In genomic region chr11:94544582-94544831, GRCh38 we compare ENCODE assay signal across 9 cellular contexts. TPM values are rescaled to one million over a fixed set of nuclear protein-coding genes. Genes with fewer than 3 reads are reported as not detected.
DNase-seq lines count a peak whose midpoint lies in the region; ATAC-seq and TF ChIP-seq lines count a peak whose summit lies in the region.
"Had no signal": no experiment of that assay in that cellular context is flagged by ENCODE, and none has a peak within 500 bp of the region (broad histone marks: within the 10 kb centered on the region; RNA-seq: fewer than 3 reads in every experiment).

No MANE protein-coding gene starts in this region.

- no peak for TF ChIP-seq POLR2A in suprapubic skin (IDR thresholded peaks at IDR 0.05)

- H3K4me2 ChIP-seq in DOHH2 (ENCODE audit: low read length), result peak overlapping the region; percentile 96; the same call in 1 of the 2 replicates

- H3K27ac ChIP-seq in DOHH2 (ENCODE audit: low read depth, low read length), result no peak overlapping the region
- H3K27ac ChIP-seq in suprapubic skin, result peak overlapping the region; percentile 98

- H3K4me3 Mint-ChIP-seq in activated naive CD4-positive, alpha-beta T cell treated with anti-CD3 and anti-CD28 coated beads, Interleukin-2, amount 50 U/mL, for 24 hours, result peak overlapping the region; percentile 79

- no peaks in the 10 kb centered on the region; the same call in 1 of the 2 replicates for H3K79me2 ChIP-seq in DOHH2 (ENCODE audit: control insufficient read depth, low read length)

- H3K9me2 ChIP-seq in DOHH2 (replicated peaks; ENCODE audit: control insufficient read depth, low read length), result no peaks in the 10 kb centered on the region

- no peaks in the 10 kb centered on the region; the same call in 1 of the 2 replicates for H4K20me1 ChIP-seq in DOHH2 (ENCODE audit: control insufficient read depth, insufficient read depth, low read depth, low read length)

- TF ChIP-seq EP300 in suprapubic skin (IDR thresholded peaks at IDR 0.05), result no peak

- TF ChIP-seq CTCF in DOHH2 (IDR thresholded peaks at IDR 0.05; ENCODE audit: low read depth, low read length, poor library complexity, severe bottlenecking) (no peak), kidney epithelial cell (IDR thresholded peaks at IDR 0.05; ENCODE audit: insufficient read depth, low read length, poor library complexity, severe bottlenecking) (no peak), suprapubic skin (IDR thresholded peaks at IDR 0.05) (no peak)

- H3F3A ChIP-seq in DOHH2 (ENCODE audit: control insufficient read depth, insufficient read depth), result no peaks in the 10 kb centered on the region

- H3K4me1 ChIP-seq in DOHH2 (ENCODE audit: control insufficient read depth, low read length) (peaks cover 24% of the 10 kb centered on the region), suprapubic skin (peaks cover 59% of the 10 kb centered on the region)

- H3K36me3 ChIP-seq in DOHH2 (ENCODE audit: control insufficient read depth, low read length), result no peaks in the 10 kb centered on the region
- H3K36me3 ChIP-seq in kidney epithelial cell (ENCODE audit: control insufficient read depth, insufficient read depth, low read length), result no peaks in the 10 kb centered on the region
- no peaks in the 10 kb centered on the region for H3K36me3 ChIP-seq in suprapubic skin

- peaks cover 48% of the 10 kb centered on the region for H3K4me1 Mint-ChIP-seq in activated naive CD4-positive, alpha-beta T cell treated with anti-CD3 and anti-CD28 coated beads, Interleukin-2, amount 50 U/mL, for 24 hours

- H3K27ac Mint-ChIP-seq in activated naive CD4-positive, alpha-beta T cell treated with anti-CD3 and anti-CD28 coated beads, Interleukin-2, amount 50 U/mL, for 24 hours, result no peak overlapping the region

- H3K27me3 ChIP-seq in DOHH2 (ENCODE audit: control insufficient read depth, low read length), result no peaks in the 10 kb centered on the region
- H3K27me3 ChIP-seq in kidney epithelial cell (ENCODE audit: control insufficient read depth, insufficient read depth, low read length), result no peaks in the 10 kb centered on the region
- no peaks in the 10 kb centered on the region for H3K27me3 ChIP-seq in suprapubic skin

- H3K36me3 Mint-ChIP-seq in activated naive CD4-positive, alpha-beta T cell treated with anti-CD3 and anti-CD28 coated beads, Interleukin-2, amount 50 U/mL, for 24 hours, result no peaks in the 10 kb centered on the region

- ATAC-seq in HG02840 (IDR thresholded peaks at IDR 0.05; ENCODE audit: low FRiP score, unreplicated experiment) (peak; percentile 38), HG03025 (IDR thresholded peaks at IDR 0.05; ENCODE audit: low FRiP score, unreplicated experiment) (no peak)

- peaks cover 1% of the 10 kb centered on the region for H3K27me3 Mint-ChIP-seq in activated naive CD4-positive, alpha-beta T cell treated with anti-CD3 and anti-CD28 coated beads, Interleukin-2, amount 50 U/mL, for 24 hours

- no peaks in the 10 kb centered on the region for H3K9me3 Mint-ChIP-seq in activated naive CD4-positive, alpha-beta T cell treated with anti-CD3 and anti-CD28 coated beads, Interleukin-2, amount 50 U/mL, for 24 hours

- H3K4me3 ChIP-seq in DOHH2 (ENCODE audit: low read length) (peak overlapping the region; percentile 7; the same call in 1 of the 2 replicates), kidney epithelial cell (ENCODE audit: low read depth, low read length) (peak overlapping the region; percentile 58), suprapubic skin (peak overlapping the region; percentile 67)

- H3K9me3 ChIP-seq in DOHH2 (ENCODE audit: control insufficient read depth, insufficient read depth, low read length) (no peaks in the 10 kb centered on the region), suprapubic skin (no peaks in the 10 kb centered on the region)

- WGBS in suprapubic skin, result no CpG with 5 or more reads among the region's 32 CpGs

- no peak for DNase-seq in kidney epithelial cell (ENCODE audit: low read depth)
- no peak for DNase-seq in suprapubic skin (ENCODE audit: low spot score in 2 of 2)
- DNase-seq in kidney tubule cell (ENCODE audit: low spot score), result no peak
- DNase-seq in AG20443 (ENCODE audit: low spot score), result no peak

RNA-seq across cellular contexts. Expression of gene FUT4, which starts 0.8 kb away (rescaled TPM):
- 12.3 and 13.4 TPM in 2 replicates for total RNA-seq in kidney epithelial cell
- 1 to 10 TPM; 1.6 to 3.5 (median 2.8) TPM for total RNA-seq in suprapubic skin

RNA-seq across cellular contexts. Expression of gene PIWIL4, which starts 22.7 kb away (rescaled TPM):
- total RNA-seq in kidney epithelial cell (1.8 and 3.7 TPM in 2 replicates), suprapubic skin (1 to 10 TPM in 3 of 4 donors, under 1 TPM in 1; 0.91 to 2.5 (median 1.8) TPM)

RNA-seq across cellular contexts. Expression of gene C11orf97, which starts 32.2 kb away (rescaled TPM):
- total RNA-seq in kidney epithelial cell (not detected in 2 replicates), suprapubic skin (not detected)
- total RNA-seq: RPMI7951 had no signal

RNA-seq across cellular contexts. Expression of gene ANKRD49, which starts 50.7 kb away (rescaled TPM):
- 7.5 and 16.7 TPM in 2 replicates for total RNA-seq in kidney epithelial cell
- 10 to 100 TPM in 3 of 4 donors, 1 to 10 TPM in 1; 5.0 to 23.4 (median 18.2) TPM for total RNA-seq in suprapubic skin

RNA-seq across cellular contexts. Expression of gene MRE11, which starts 50.9 kb away (rescaled TPM):
- total RNA-seq in kidney epithelial cell (7.0 and 8.1 TPM in 2 replicates), suprapubic skin (10 to 100 TPM; 12.2 to 45.2 (median 18.4) TPM)

Comparison
In these comparisons a context has a peak if more than half of its experiments do, and no peak if none do; other contexts are left out.
1. H3K4me3 ChIP-seq: peak in every context shown above with its lines; median percentile 67 in suprapubic skin; 58 in kidney epithelial cell; 7 in DOHH2.